1 cellular context compared by ENCODE assay signal in the genomic region with DNA sequence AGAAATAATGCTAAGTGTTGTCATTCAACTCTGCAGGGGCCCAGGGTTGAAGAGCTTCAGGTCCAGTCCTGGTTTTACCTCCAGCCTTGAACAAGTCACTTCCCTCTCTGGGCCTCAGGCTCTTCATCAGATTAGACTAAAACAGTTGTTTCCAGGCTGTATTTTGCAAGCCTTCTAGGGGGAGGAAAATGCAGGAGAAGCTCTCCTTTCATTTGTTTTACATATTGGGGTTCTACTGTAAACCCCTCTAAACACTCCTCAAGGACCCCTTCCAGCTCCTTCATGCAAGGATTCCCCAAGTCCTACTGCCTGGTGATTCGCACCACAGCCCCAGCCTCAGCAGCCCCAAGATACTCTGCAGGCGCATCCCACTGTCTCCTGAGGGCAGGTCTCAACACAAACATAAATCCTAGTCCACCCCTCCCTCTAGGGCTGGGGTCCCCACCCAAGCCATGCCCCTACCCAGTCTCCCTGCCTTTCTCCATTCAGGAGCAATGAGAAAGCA.
TF ChIP-seq lines count a peak whose summit lies in the region.

No MANE protein-coding gene starts in this region.

TF ChIP-seq in K562, 482 proteins besides CTCF, POLR2A, EP300 and RAD21 (continued from another document and continues in another):
- TF ChIP-seq, protein P1, sequence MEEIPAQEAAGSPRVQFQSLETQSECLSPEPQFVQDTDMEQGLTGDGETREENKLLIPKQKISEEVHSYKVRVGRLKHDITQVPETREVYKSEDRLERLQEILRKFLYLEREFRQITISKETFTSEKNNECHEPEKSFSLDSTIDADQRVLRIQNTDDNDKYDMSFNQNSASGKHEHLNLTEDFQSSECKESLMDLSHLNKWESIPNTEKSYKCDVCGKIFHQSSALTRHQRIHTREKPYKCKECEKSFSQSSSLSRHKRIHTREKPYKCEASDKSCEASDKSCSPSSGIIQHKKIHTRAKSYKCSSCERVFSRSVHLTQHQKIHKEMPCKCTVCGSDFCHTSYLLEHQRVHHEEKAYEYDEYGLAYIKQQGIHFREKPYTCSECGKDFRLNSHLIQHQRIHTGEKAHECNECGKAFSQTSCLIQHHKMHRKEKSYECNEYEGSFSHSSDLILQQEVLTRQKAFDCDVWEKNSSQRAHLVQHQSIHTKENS (CRISPR knock-in tag; IDR thresholded peaks at IDR 0.05) = no peak
- TF ChIP-seq CHCHD3 (CRISPR knock-in tag; IDR thresholded peaks at IDR 0.05) (no peak), KLF16 (IDR thresholded peaks at IDR 0.05) (no peak), TEAD4 (IDR thresholded peaks at IDR 0.05; ENCODE audit: low read length) (peak; percentile 58), TEAD4 (CRISPR knock-in tag; IDR thresholded peaks at IDR 0.05; ENCODE audit: borderline replicate concordance) (no peak), HDAC8 (tag; IDR thresholded peaks at IDR 0.05) (no peak), U2AF1 (optimal IDR thresholded peaks at IDR 0.05; ENCODE audit: low read depth, low read length) (no peak), TBL1XR1 (IDR thresholded peaks at IDR 0.05; ENCODE audit: low read length in 2 of 2) (peak in 1 of 2 experiments; percentile 48; a peak in 2 of 4 replicates), SRSF3 (IDR thresholded peaks at IDR 0.05; ENCODE audit: insufficient read depth, low read length) (no peak), BHLHE40 (IDR thresholded peaks at IDR 0.05; ENCODE audit: low read length) (no peak), DIDO1 (tag; IDR thresholded peaks at IDR 0.05; ENCODE audit: low read depth) (no peak), ESRRB (CRISPR knock-in tag; IDR thresholded peaks at IDR 0.05; ENCODE audit: borderline replicate concordance) (no peak), ZNF253 (CRISPR knock-in tag; conservative IDR thresholded peaks at IDR 0.05) (no peak), NFIX (CRISPR knock-in tag; IDR thresholded peaks at IDR 0.05; ENCODE audit: low read depth) (no peak), SOX6 (IDR thresholded peaks at IDR 0.05) (peak; percentile 80), GABPB2 (CRISPR knock-in tag; conservative IDR thresholded peaks at IDR 0.05) (no peak), HDAC3 (IDR thresholded peaks at IDR 0.05; ENCODE audit: borderline replicate concordance, partially characterized antibody) (peak; percentile 44), NFATC3 (IDR thresholded peaks at IDR 0.05) (no peak), TFAM (CRISPR knock-in tag; conservative IDR thresholded peaks at IDR 0.05) (no peak), FOXA3 (CRISPR knock-in tag; conservative IDR thresholded peaks at IDR 0.05 in 1 of 2, IDR thresholded peaks at IDR 0.05 in 1 of 2) (no peak), SETDB1 (IDR thresholded peaks at IDR 0.05; ENCODE audit: low read length) (no peak), HMG20A (CRISPR knock-in tag; conservative IDR thresholded peaks at IDR 0.05) (no peak), SMAD2 (IDR thresholded peaks at IDR 0.05; ENCODE audit: low read depth, low read length) (no peak), CHD4 (IDR thresholded peaks at IDR 0.05; ENCODE audit: insufficient read depth, insufficient replicate concordance, low read depth, low read length, poor library complexity, severe bottlenecking) (no peak), SAP30 (IDR thresholded peaks at IDR 0.05; ENCODE audit: borderline replicate concordance, insufficient read depth, low read depth, low read length, poor library complexity, severe bottlenecking) (no peak), FOXK2 (conservative IDR thresholded peaks at IDR 0.05 in 1 of 2, IDR thresholded peaks at IDR 0.05 in 1 of 2; ENCODE audit: low read depth in 2 of 2) (no peak; a peak in 2 of 4 replicates), FOXK1 (CRISPR knock-in tag; IDR thresholded peaks at IDR 0.05; ENCODE audit: borderline replicate concordance) (no peak), SRSF9 (IDR thresholded peaks at IDR 0.05; ENCODE audit: borderline replicate concordance, low read depth, low read length) (no peak), PURB (CRISPR knock-in tag; IDR thresholded peaks at IDR 0.05; ENCODE audit: low read depth) (no peak), ZNF507 (tag; conservative IDR thresholded peaks at IDR 0.05) (no peak), NCOA6 (IDR thresholded peaks at IDR 0.05) (peak; percentile 52; the same call in 1 of the 2 replicates), TCF7L2 (IDR thresholded peaks at IDR 0.05; ENCODE audit: low read depth, low read length) (no peak), EP400 (IDR thresholded peaks at IDR 0.05) (peak; percentile 35; the same call in 1 of the 2 replicates), MAFF (IDR thresholded peaks at IDR 0.05; ENCODE audit: low read length) (no peak), ZNF3 (CRISPR knock-in tag; IDR thresholded peaks at IDR 0.05) (no peak), ASH1L (IDR thresholded peaks at IDR 0.05; ENCODE audit: borderline replicate concordance, low read depth, partially characterized antibody) (no peak), XRCC3 (IDR thresholded peaks at IDR 0.05) (no peak), ZBTB1 (CRISPR knock-in tag; IDR thresholded peaks at IDR 0.05; ENCODE audit: borderline replicate concordance, low read depth) (no peak), MAZ (CRISPR knock-in tag; conservative IDR thresholded peaks at IDR 0.05 in 1 of 2, IDR thresholded peaks at IDR 0.05 in 1 of 2) (peak; percentile 12 to 44; a peak in 2 of 4 replicates), FOXM1 (IDR thresholded peaks at IDR 0.05; ENCODE audit: low read depth) (peak; percentile 53; the same call in 1 of the 2 replicates), FOXM1 (CRISPR knock-in tag; IDR thresholded peaks at IDR 0.05; ENCODE audit: low read depth) (no peak), MBD2 (IDR thresholded peaks at IDR 0.05; ENCODE audit: borderline replicate concordance, low read depth) (0 out of 2 replicates have a peak, but pooled peaks have one; percentile 20), NR2F6 (CRISPR knock-in tag; IDR thresholded peaks at IDR 0.05) (no peak), PTRF (tag; IDR thresholded peaks at IDR 0.05) (no peak), ARID1B (IDR thresholded peaks at IDR 0.05) (peak; percentile 48; the same call in 1 of the 2 replicates), MTA2 (IDR thresholded peaks at IDR 0.05; ENCODE audit: low read depth) (no peak), SMARCC2 (IDR thresholded peaks at IDR 0.05; ENCODE audit: low read depth) (no peak), XRCC5 (IDR thresholded peaks at IDR 0.05; ENCODE audit: low read depth, low read length) (0 out of 2 replicates have a peak, but pooled peaks have one; percentile 24), TCF7 (IDR thresholded peaks at IDR 0.05; ENCODE audit: borderline replicate concordance) (no peak), NFE2L1 (tag; IDR thresholded peaks at IDR 0.05; ENCODE audit: borderline replicate concordance, low read depth) (no peak), SMAD3 (CRISPR knock-in tag; conservative IDR thresholded peaks at IDR 0.05) (no peak), SMAD4 (CRISPR knock-in tag; conservative IDR thresholded peaks at IDR 0.05) (no peak), MXI1 (IDR thresholded peaks at IDR 0.05; ENCODE audit: low read depth, low read length) (no peak), GABPA (tag; conservative IDR thresholded peaks at IDR 0.05; ENCODE audit: low read depth) (peak; percentile 25; the same call in 1 of the 2 replicates), MCM5 (IDR thresholded peaks at IDR 0.05; ENCODE audit: low read depth) (no peak), SIRT6 (IDR thresholded peaks at IDR 0.05; ENCODE audit: low read depth, low read length) (no peak), ZFPM2 (CRISPR knock-in tag; IDR thresholded peaks at IDR 0.05) (no peak)
- TF ChIP-seq, protein P2, sequence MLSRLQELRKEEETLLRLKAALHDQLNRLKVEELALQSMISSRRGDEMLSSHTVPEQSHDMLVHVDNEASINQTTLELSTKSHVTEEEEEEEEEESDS (CRISPR knock-in tag; IDR thresholded peaks at IDR 0.05) = no peak
- TF ChIP-seq, protein P3, sequence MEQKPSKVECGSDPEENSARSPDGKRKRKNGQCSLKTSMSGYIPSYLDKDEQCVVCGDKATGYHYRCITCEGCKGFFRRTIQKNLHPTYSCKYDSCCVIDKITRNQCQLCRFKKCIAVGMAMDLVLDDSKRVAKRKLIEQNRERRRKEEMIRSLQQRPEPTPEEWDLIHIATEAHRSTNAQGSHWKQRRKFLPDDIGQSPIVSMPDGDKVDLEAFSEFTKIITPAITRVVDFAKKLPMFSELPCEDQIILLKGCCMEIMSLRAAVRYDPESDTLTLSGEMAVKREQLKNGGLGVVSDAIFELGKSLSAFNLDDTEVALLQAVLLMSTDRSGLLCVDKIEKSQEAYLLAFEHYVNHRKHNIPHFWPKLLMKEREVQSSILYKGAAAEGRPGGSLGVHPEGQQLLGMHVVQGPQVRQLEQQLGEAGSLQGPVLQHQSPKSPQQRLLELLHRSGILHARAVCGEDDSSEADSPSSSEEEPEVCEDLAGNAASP (IDR thresholded peaks at IDR 0.05) = no peak
- TF ChIP-seq, protein P4, sequence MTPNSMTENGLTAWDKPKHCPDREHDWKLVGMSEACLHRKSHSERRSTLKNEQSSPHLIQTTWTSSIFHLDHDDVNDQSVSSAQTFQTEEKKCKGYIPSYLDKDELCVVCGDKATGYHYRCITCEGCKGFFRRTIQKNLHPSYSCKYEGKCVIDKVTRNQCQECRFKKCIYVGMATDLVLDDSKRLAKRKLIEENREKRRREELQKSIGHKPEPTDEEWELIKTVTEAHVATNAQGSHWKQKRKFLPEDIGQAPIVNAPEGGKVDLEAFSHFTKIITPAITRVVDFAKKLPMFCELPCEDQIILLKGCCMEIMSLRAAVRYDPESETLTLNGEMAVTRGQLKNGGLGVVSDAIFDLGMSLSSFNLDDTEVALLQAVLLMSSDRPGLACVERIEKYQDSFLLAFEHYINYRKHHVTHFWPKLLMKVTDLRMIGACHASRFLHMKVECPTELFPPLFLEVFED (CRISPR knock-in tag; conservative IDR thresholded peaks at IDR 0.05) = no peak
- TF ChIP-seq, protein P5, sequence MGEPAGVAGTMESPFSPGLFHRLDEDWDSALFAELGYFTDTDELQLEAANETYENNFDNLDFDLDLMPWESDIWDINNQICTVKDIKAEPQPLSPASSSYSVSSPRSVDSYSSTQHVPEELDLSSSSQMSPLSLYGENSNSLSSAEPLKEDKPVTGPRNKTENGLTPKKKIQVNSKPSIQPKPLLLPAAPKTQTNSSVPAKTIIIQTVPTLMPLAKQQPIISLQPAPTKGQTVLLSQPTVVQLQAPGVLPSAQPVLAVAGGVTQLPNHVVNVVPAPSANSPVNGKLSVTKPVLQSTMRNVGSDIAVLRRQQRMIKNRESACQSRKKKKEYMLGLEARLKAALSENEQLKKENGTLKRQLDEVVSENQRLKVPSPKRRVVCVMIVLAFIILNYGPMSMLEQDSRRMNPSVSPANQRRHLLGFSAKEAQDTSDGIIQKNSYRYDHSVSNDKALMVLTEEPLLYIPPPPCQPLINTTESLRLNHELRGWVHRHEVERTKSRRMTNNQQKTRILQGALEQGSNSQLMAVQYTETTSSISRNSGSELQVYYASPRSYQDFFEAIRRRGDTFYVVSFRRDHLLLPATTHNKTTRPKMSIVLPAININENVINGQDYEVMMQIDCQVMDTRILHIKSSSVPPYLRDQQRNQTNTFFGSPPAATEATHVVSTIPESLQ (CRISPR knock-in tag; IDR thresholded peaks at IDR 0.05) = no peak
- TF ChIP-seq, protein P6, sequence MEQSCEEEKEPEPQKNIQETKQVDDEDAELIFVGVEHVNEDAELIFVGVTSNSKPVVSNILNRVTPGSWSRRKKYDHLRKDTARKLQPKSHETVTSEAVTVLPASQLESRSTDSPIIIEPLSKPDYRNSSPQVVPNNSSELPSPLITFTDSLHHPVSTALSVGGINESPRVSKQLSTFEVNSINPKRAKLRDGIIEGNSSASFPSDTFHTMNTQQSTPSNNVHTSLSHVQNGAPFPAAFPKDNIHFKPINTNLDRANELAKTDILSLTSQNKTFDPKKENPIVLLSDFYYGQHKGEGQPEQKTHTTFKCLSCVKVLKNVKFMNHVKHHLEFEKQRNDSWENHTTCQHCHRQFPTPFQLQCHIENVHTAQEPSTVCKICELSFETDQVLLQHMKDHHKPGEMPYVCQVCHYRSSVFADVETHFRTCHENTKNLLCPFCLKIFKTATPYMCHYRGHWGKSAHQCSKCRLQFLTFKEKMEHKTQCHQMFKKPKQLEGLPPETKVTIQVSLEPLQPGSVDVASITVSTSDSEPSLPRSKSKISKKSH (CRISPR knock-in tag; IDR thresholded peaks at IDR 0.05) = no peak
- TF ChIP-seq, protein P7, sequence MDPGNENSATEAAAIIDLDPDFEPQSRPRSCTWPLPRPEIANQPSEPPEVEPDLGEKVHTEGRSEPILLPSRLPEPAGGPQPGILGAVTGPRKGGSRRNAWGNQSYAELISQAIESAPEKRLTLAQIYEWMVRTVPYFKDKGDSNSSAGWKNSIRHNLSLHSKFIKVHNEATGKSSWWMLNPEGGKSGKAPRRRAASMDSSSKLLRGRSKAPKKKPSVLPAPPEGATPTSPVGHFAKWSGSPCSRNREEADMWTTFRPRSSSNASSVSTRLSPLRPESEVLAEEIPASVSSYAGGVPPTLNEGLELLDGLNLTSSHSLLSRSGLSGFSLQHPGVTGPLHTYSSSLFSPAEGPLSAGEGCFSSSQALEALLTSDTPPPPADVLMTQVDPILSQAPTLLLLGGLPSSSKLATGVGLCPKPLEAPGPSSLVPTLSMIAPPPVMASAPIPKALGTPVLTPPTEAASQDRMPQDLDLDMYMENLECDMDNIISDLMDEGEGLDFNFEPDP (CRISPR knock-in tag; IDR thresholded peaks at IDR 0.05) = no peak
- TF ChIP-seq, protein P8, sequence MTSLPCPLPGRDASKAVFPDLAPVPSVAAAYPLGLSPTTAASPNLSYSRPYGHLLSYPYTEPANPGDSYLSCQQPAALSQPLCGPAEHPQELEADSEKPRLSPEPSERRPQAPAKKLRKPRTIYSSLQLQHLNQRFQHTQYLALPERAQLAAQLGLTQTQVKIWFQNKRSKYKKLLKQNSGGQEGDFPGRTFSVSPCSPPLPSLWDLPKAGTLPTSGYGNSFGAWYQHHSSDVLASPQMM (CRISPR knock-in tag; IDR thresholded peaks at IDR 0.05) = no peak
- TF ChIP-seq, protein P9, sequence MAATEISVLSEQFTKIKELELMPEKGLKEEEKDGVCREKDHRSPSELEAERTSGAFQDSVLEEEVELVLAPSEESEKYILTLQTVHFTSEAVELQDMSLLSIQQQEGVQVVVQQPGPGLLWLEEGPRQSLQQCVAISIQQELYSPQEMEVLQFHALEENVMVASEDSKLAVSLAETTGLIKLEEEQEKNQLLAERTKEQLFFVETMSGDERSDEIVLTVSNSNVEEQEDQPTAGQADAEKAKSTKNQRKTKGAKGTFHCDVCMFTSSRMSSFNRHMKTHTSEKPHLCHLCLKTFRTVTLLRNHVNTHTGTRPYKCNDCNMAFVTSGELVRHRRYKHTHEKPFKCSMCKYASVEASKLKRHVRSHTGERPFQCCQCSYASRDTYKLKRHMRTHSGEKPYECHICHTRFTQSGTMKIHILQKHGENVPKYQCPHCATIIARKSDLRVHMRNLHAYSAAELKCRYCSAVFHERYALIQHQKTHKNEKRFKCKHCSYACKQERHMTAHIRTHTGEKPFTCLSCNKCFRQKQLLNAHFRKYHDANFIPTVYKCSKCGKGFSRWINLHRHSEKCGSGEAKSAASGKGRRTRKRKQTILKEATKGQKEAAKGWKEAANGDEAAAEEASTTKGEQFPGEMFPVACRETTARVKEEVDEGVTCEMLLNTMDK (IDR thresholded peaks at IDR 0.05; ENCODE audit: borderline replicate concordance, insufficient read depth, low read depth, low read length, poor library complexity, severe bottlenecking) = no peak
- TF ChIP-seq, protein P10, sequence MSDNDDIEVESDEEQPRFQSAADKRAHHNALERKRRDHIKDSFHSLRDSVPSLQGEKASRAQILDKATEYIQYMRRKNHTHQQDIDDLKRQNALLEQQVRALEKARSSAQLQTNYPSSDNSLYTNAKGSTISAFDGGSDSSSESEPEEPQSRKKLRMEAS (CRISPR knock-in tag; IDR thresholded peaks at IDR 0.05) = no peak
